Comparison of ENCODE assay signal across 16 cellular contexts in the genomic region with DNA sequence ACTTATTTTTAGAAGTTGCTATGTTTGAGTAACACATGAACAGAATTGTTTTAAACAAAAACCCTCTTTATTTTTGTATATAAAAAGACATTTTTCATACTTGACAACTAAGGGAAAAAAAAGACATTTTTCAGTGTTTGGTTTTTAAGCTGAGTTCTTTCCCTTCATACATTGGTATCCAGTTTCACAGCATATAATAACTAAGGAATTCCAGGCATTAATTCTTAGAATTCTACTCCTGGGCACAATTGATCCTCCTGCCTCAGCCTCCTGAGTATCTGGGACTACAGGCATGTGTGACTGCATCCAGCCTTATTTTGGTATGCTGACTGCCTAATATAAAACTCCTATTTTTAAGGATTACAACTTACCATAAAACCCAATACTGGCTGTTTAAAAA. TPM values are rescaled to one million over a fixed set of nuclear protein-coding genes. Genes with fewer than 3 reads are reported as not detected.
DNase-seq lines count a peak whose midpoint lies in the region; ATAC-seq and TF ChIP-seq lines count a peak whose summit lies in the region.
"Had no signal": no experiment of that assay in that cellular context is flagged by ENCODE, and none has a peak within 500 bp of the region (broad histone marks: within the 10 kb centered on the region; RNA-seq: fewer than 3 reads in every experiment).

No MANE protein-coding gene starts in this region.

- no peak for ATAC-seq in HG02798 (IDR thresholded peaks at IDR 0.05; ENCODE audit: poor library complexity, unreplicated experiment)

- H3K4me3 Mint-ChIP-seq in activated naive CD4-positive, alpha-beta T cell treated with anti-CD3 and anti-CD28 coated beads, Interleukin-2, amount 50 U/mL, for 24 hours, result no peak overlapping the region
- H3K4me3 Mint-ChIP-seq: activated naive CD4-positive, alpha-beta T cell treated with anti-CD3 and anti-CD28 coated beads for 36 hours; central memory CD8-positive, alpha-beta T cell had no signal

- peak overlapping the region; percentile 10 for H3K4me2 ChIP-seq in SU-DHL-6 (ENCODE audit: low read depth, low read length, poor library complexity, severe bottlenecking)

- H3K79me2 ChIP-seq in SU-DHL-6 (ENCODE audit: insufficient read depth, low read length), result no peaks in the 10 kb centered on the region

- no peak for TF ChIP-seq POLR2A in uterus (IDR thresholded peaks at IDR 0.05)

- H3K9ac ChIP-seq in SU-DHL-6 (ENCODE audit: low read length), result no peak overlapping the region

- H3K36me3 Mint-ChIP-seq in activated naive CD4-positive, alpha-beta T cell treated with anti-CD3 and anti-CD28 coated beads, Interleukin-2, amount 50 U/mL, for 24 hours, result no peaks in the 10 kb centered on the region

- H3K27ac ChIP-seq in SU-DHL-6 (ENCODE audit: low read depth, low read length), result peak overlapping the region; percentile 33; the same call in 1 of the 2 replicates
- no peak overlapping the region for H3K27ac ChIP-seq in uterus
- H3K27ac ChIP-seq: epithelial cell of prostate, VCaP had no signal

- H3K4me3 ChIP-seq in SU-DHL-6 (ENCODE audit: insufficient read depth, low read length, poor library complexity, severe bottlenecking) (no peak overlapping the region), fibroblast of pulmonary artery (replicated peaks; ENCODE audit: low read depth, low read length) (no peak overlapping the region), uterus (no peak overlapping the region)

- H3K27me3 Mint-ChIP-seq in activated naive CD4-positive, alpha-beta T cell treated with anti-CD3 and anti-CD28 coated beads, Interleukin-2, amount 50 U/mL, for 24 hours, result no peaks in the 10 kb centered on the region
- H3K27me3 Mint-ChIP-seq: central memory CD8-positive, alpha-beta T cell had no signal

- H3K4me1 Mint-ChIP-seq in activated naive CD4-positive, alpha-beta T cell treated with anti-CD3 and anti-CD28 coated beads, Interleukin-2, amount 50 U/mL, for 24 hours, result peaks cover 36% of the 10 kb centered on the region

- intact Hi-C loops in uterus (cut with DNase I; ENCODE audit: low total_unique reads), result no loop called here

- DNase-seq in activated naive CD4-positive, alpha-beta T cell treated with anti-CD3 and anti-CD28 coated beads, Interleukin-2, amount 50 U/mL, for 16 hours, result no peak
- peak; percentile 53 for DNase-seq in fibroblast of pulmonary artery (ENCODE audit: low read depth)
- DNase-seq in uterus, result no peak
- no peak for DNase-seq in effector CD8-positive, alpha-beta T cell (lab: John Stamatoyannopoulos, UW)
- no peak for DNase-seq in NCI-H2029 (lab: John Stamatoyannopoulos, UW)
- DNase-seq: activated naive CD4-positive, alpha-beta T cell treated with anti-CD3 and anti-CD28 coated beads for 36 hours; MV-4-11; occipital lobe had no signal

- H3K36me3 ChIP-seq in SU-DHL-6 (ENCODE audit: low read length) (no peaks in the 10 kb centered on the region), uterus (no peaks in the 10 kb centered on the region)

- H3K27ac Mint-ChIP-seq in activated naive CD4-positive, alpha-beta T cell treated with anti-CD3 and anti-CD28 coated beads, Interleukin-2, amount 50 U/mL, for 24 hours, result peak overlapping the region; percentile 17

- H3K9me2 ChIP-seq in SU-DHL-6 (replicated peaks; ENCODE audit: insufficient read depth, low read length), result no peaks in the 10 kb centered on the region

- H2AFZ ChIP-seq in SU-DHL-6 (ENCODE audit: low read depth, low read length, severe bottlenecking), result no peak overlapping the region

- H4K20me1 ChIP-seq in SU-DHL-6 (ENCODE audit: low read depth, low read length), result no peaks in the 10 kb centered on the region

- no peaks in the 10 kb centered on the region for H3K9me3 Mint-ChIP-seq in activated naive CD4-positive, alpha-beta T cell treated with anti-CD3 and anti-CD28 coated beads, Interleukin-2, amount 50 U/mL, for 24 hours
- H3K9me3 Mint-ChIP-seq: activated naive CD4-positive, alpha-beta T cell treated with anti-CD3 and anti-CD28 coated beads for 36 hours; central memory CD8-positive, alpha-beta T cell had no signal

- H3K27me3 ChIP-seq in SU-DHL-6 (ENCODE audit: low read length) (no peaks in the 10 kb centered on the region), uterus (no peaks in the 10 kb centered on the region)

- H3K4me1 ChIP-seq in uterus, result no peaks in the 10 kb centered on the region

- H3K9me3 ChIP-seq in SU-DHL-6 (ENCODE audit: insufficient read depth, low read length) (no peaks in the 10 kb centered on the region), uterus (no peaks in the 10 kb centered on the region)

- H3F3A ChIP-seq in SU-DHL-6 (ENCODE audit: insufficient read depth), result no peaks in the 10 kb centered on the region; the same call in 1 of the 2 replicates

- no peak for TF ChIP-seq CTCF in SU-DHL-6 (IDR thresholded peaks at IDR 0.05; ENCODE audit: insufficient read depth, low read length, poor library complexity, severe bottlenecking)
- no peak for TF ChIP-seq CTCF in fibroblast of pulmonary artery (IDR thresholded peaks at IDR 0.05; ENCODE audit: low read length, missing control alignments)
- no peak for TF ChIP-seq CTCF in uterus (IDR thresholded peaks at IDR 0.05)

RNA-seq across cellular contexts. Expression of a gene that starts 8.4 kb away (rescaled TPM):
- total RNA-seq in uterus, result under 1 TPM in 1 of 4 donors, not detected in 3; 0.14 TPM
- total RNA-seq: A673, lung microvascular endothelial cell, occipital lobe had no signal
